Comparison of ENCODE assay signal across 1 cellular context in the genomic region with DNA sequence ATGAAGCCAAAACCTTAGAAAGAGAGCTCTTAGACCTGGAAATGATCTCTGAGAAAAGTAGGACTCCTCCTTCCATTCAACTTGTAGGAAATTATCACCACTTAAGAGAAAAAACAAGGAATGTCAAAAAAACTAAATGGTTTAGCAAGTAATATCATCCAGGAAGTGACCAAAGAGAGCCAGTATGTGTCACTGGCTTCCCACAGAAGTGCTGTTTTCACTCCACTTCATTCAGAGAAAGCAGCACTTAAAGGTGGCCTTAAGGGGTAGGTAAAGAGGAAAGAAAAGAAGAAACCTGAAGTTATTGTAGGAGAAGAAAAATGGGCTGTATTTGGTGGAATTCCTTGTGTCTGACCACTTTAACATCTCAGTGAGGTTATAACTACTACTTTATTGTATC.
TF ChIP-seq lines count a peak whose summit lies in the region.

No MANE protein-coding gene starts in this region.

TF ChIP-seq in IMR-90, 13 proteins besides CTCF, POLR2A, EP300 and RAD21:
- no peak for TF ChIP-seq RCOR1 (IDR thresholded peaks at IDR 0.05; ENCODE audit: insufficient replicate concordance, low read length)
- TF ChIP-seq SMC3 (IDR thresholded peaks at IDR 0.05; ENCODE audit: low read depth, low read length) = peak; percentile 16; the same call in 1 of the 2 replicates
